Comparison of ENCODE assay signal across 8 cellular contexts in genomic region chr14:68734231-68734732, GRCh38. TPM values are rescaled to one million over a fixed set of nuclear protein-coding genes. Genes with fewer than 3 reads are reported as not detected.
DNase-seq lines count a peak whose midpoint lies in the region; ATAC-seq lines count a peak whose summit lies in the region.

No MANE protein-coding gene starts in this region.

- H3K4me3 ChIP-seq in urinary bladder (ENCODE audit: low read depth, low read length): no peak overlapping the region

- H3K27ac Mint-ChIP-seq in activated CD4-positive, alpha-beta T cell treated with anti-CD3 and anti-CD28 coated beads, Interleukin-2, amount 10 ng/mL, durations not matched to agents 7 days and 5 days: peak overlapping the region; percentile 72

- H3K36me3 ChIP-seq in urinary bladder (ENCODE audit: insufficient read depth): no peaks in the 10 kb centered on the region

- peaks cover 3% of the 10 kb centered on the region for H3K36me3 Mint-ChIP-seq in activated CD4-positive, alpha-beta T cell treated with anti-CD3 and anti-CD28 coated beads, Interleukin-2, amount 10 ng/mL, durations not matched to agents 7 days and 5 days (ENCODE audit: low read depth)

- H3K4me1 ChIP-seq in urinary bladder (ENCODE audit: insufficient read depth): no peaks in the 10 kb centered on the region

- CTCF ChIA-PET in activated CD4-positive, alpha-beta T cell treated with anti-CD3 and anti-CD28 coated beads, Interleukin-2, amount 10 ng/mL, durations not matched to agents 7 days and 5 days (lab: Charles Lee): interaction anchor here (0.5 to 1.3 kb wide), 3 partner anchors 25 to 200 kb away, joined by 3 read pairs; no protein-coding TSS in a partner anchor

- no peaks in the 10 kb centered on the region for H3K9me3 Mint-ChIP-seq in activated CD4-positive, alpha-beta T cell treated with anti-CD3 and anti-CD28 coated beads, Interleukin-2, amount 10 ng/mL, durations not matched to agents 7 days and 5 days

- H3K4me1 Mint-ChIP-seq in activated CD4-positive, alpha-beta T cell treated with anti-CD3 and anti-CD28 coated beads, Interleukin-2, amount 10 ng/mL, durations not matched to agents 7 days and 5 days: peaks cover 29% of the 10 kb centered on the region

- POLR2A ChIA-PET in activated CD4-positive, alpha-beta T cell treated with anti-CD3 and anti-CD28 coated beads, Interleukin-2, amount 10 ng/mL, durations not matched to agents 7 days and 5 days (lab: Charles Lee): no interaction called here

- H3K27ac ChIP-seq in urinary bladder (ENCODE audit: low read depth): peak overlapping the region; percentile 2

- WGBS in urinary bladder: 81% methylated on average over 6 of the region's 6 CpGs

- ATAC-seq in HG03097 (IDR thresholded peaks at IDR 0.05; ENCODE audit: low FRiP score, unreplicated experiment): peak; percentile 57

- peak; percentile 38 for DNase-seq in GF-D8 (lab: John Stamatoyannopoulos, UW)
- DNase-seq in activated CD4-positive, alpha-beta T cell treated with anti-CD3 and anti-CD28 coated beads, Interleukin-2, amount 10 ng/mL, durations not matched to agents 7 days and 5 days: no peak
- peak; percentile 37 for DNase-seq in iris pigment epithelial cell (ENCODE audit: low read depth)
- DNase-seq in NCI-H2081 treated with DMSO at 0.1 percent for 48 hours (lab: John Stamatoyannopoulos, UW): no peak
- DNase-seq in DMS153 (lab: John Stamatoyannopoulos, UW): no peak
- DNase-seq in NCI-H1694 treated with DMSO at 0.1 percent for 48 hours (lab: John Stamatoyannopoulos, UW): no peak

- no peak overlapping the region for H3K4me3 Mint-ChIP-seq in activated CD4-positive, alpha-beta T cell treated with anti-CD3 and anti-CD28 coated beads, Interleukin-2, amount 10 ng/mL, durations not matched to agents 7 days and 5 days

- H3K27me3 Mint-ChIP-seq in activated CD4-positive, alpha-beta T cell treated with anti-CD3 and anti-CD28 coated beads, Interleukin-2, amount 10 ng/mL, durations not matched to agents 7 days and 5 days: no peaks in the 10 kb centered on the region

RNA-seq across cellular contexts. Expression of gene ZFP36L1, which starts 58.6 kb away (rescaled TPM):
- 10 to 100 TPM; 81.7 to 82.2 TPM for total RNA-seq in activated CD4-positive, alpha-beta T cell treated with anti-CD3 and anti-CD28 coated beads, Interleukin-2, amount 10 ng/mL, durations not matched to agents 7 days and 5 days
- 82.2 TPM for total RNA-seq in urinary bladder
- 653 TPM for polyA plus RNA-seq in urinary bladder

Comparison
In these comparisons a context has a peak if more than half of its experiments do, and no peak if none do; other contexts are left out.
1. DNase-seq: peak in GF-D8 (single experiment) and iris pigment epithelial cell (single experiment); none in activated CD4-positive, alpha-beta T cell treated with anti-CD3 and anti-CD28 coated beads, Interleukin-2, amount 10 ng/mL, durations not matched to agents 7 days and 5 days (single experiment), NCI-H2081 treated with DMSO at 0.1 percent for 48 hours (single experiment), DMS153 (single experiment) and NCI-H1694 treated with DMSO at 0.1 percent for 48 hours (single experiment).